8 cellular contexts compared by ENCODE assay signal in the genomic region with DNA sequence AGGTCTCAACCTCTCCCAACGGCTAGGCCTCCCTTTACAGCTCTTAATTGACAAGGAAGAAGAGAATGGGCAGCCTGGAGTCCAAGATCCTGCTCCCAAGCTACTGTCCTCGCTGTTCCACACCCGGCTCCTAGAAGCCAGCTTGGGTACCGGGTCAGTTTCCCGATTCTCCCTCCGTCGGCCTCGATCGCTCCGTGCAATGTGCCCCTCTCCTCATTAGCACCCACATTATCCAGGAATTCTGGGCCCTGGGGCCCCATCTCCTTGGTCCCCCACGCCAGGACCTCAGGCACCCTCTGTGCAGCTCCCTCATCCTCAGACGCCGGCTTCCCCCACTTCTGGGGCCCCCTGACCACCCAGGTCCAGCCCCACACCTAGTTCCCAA. TPM values are rescaled to one million over a fixed set of nuclear protein-coding genes. Genes with fewer than 3 reads are reported as not detected.
A peak's percentile ranks its signal among the peaks of the same experiment; 100 is the strongest.
DNase-seq lines count a peak whose midpoint lies in the region; ATAC-seq, FAIRE-seq and TF ChIP-seq lines count a peak whose summit lies in the region.

No MANE protein-coding gene starts in this region.

- no TSS peak for BruUV-seq in OCI-LY7 (replicated peaks; lab: Mats Ljungman, UMichigan)

- peaks cover 5% of the 10 kb centered on the region; the same call in 1 of the 2 replicates for H3F3A ChIP-seq in DOHH2 (ENCODE audit: control insufficient read depth, insufficient read depth)

- peaks cover 35% of the 10 kb centered on the region for H3K4me1 Mint-ChIP-seq in osteocyte (ENCODE audit: unreplicated experiment)

- no peaks in the 10 kb centered on the region for H3K27me3 Mint-ChIP-seq in osteocyte (ENCODE audit: unreplicated experiment)

- H3K27me3 ChIP-seq in DOHH2 (ENCODE audit: control insufficient read depth, low read length) (no peaks in the 10 kb centered on the region), endocrine pancreas (ENCODE audit: control insufficient read depth, insufficient read depth, low read length) (no peaks in the 10 kb centered on the region)

- no peak for TF ChIP-seq POLR2A in GM12892 (IDR thresholded peaks at IDR 0.05; ENCODE audit: low read depth, low read length)

- no peaks in the 10 kb centered on the region for H4K20me1 ChIP-seq in DOHH2 (ENCODE audit: control insufficient read depth, insufficient read depth, low read depth, low read length)
- H4K20me1 ChIP-seq in OCI-LY7 (ENCODE audit: insufficient read depth, low read length), result no peaks in the 10 kb centered on the region

- peaks cover 9% of the 10 kb centered on the region for H3K36me3 Mint-ChIP-seq in osteocyte (ENCODE audit: unreplicated experiment)

- no peaks in the 10 kb centered on the region for H3K9me2 ChIP-seq in DOHH2 (replicated peaks; ENCODE audit: control insufficient read depth, low read length)
- no peaks in the 10 kb centered on the region for H3K9me2 ChIP-seq in OCI-LY7 (ENCODE audit: insufficient read depth, low read length)

- H3K79me2 ChIP-seq in DOHH2 (ENCODE audit: control insufficient read depth, low read length) (peaks cover 38% of the 10 kb centered on the region), OCI-LY7 (ENCODE audit: insufficient read depth, low read depth, low read length) (peaks cover 37% of the 10 kb centered on the region)

- H3K36me3 ChIP-seq in DOHH2 (ENCODE audit: control insufficient read depth, low read length), result peaks cover 34% of the 10 kb centered on the region
- H3K36me3 ChIP-seq in OCI-LY7 (ENCODE audit: insufficient read depth, low read length), result peaks cover 33% of the 10 kb centered on the region
- H3K36me3 ChIP-seq in endocrine pancreas (ENCODE audit: control insufficient read depth, insufficient read depth, low read length), result peaks cover 10% of the 10 kb centered on the region

- H3K27ac ChIP-seq in DOHH2 (ENCODE audit: low read depth, low read length) (peak overlapping the region; percentile 39), OCI-LY7 (ENCODE audit: low read depth, low read length, poor library complexity, severe bottlenecking) (peak overlapping the region; percentile 84)

- H3K4me3 ChIP-seq in DOHH2 (ENCODE audit: low read length), result peak overlapping the region; percentile 95
- peak overlapping the region; percentile 99 for H3K4me3 ChIP-seq in OCI-LY7 (ENCODE audit: low read depth, low read length, poor library complexity, severe bottlenecking)
- H3K4me3 ChIP-seq in endocrine pancreas (ENCODE audit: control insufficient read depth, insufficient read depth, low read length), result peak overlapping the region; percentile 83

- ATAC-seq in HG03432 (IDR thresholded peaks at IDR 0.05; ENCODE audit: unreplicated experiment), result no peak
- no peak for ATAC-seq in HG03571 (IDR thresholded peaks at IDR 0.05; ENCODE audit: unreplicated experiment)

- DNase-seq in OCI-LY7 (ENCODE audit: low spot score) (no peak), osteocyte (ENCODE audit: extremely low spot score, unreplicated experiment) (no peak), GM12892 (ENCODE audit: insufficient read length) (no peak), activated gamma-delta T cell (lab: John Stamatoyannopoulos, UW) (no peak)

- POLR2A ChIA-PET in OCI-LY7 (lab: Charles Lee), result interaction anchor here (1.0 to 3.3 kb wide), 6 partner anchors 10 to 444 kb away, joined by 3 to 30 read pairs (median 6); a partner anchor contains a TSS

- H3K9ac ChIP-seq in endocrine pancreas (ENCODE audit: control insufficient read depth, insufficient read depth, low read length), result peak overlapping the region; percentile 99

- peak overlapping the region; percentile 100 for H2AFZ ChIP-seq in OCI-LY7 (ENCODE audit: low read length)

- H3K9me3 ChIP-seq in DOHH2 (ENCODE audit: control insufficient read depth, insufficient read depth, low read length) (no peaks in the 10 kb centered on the region), OCI-LY7 (ENCODE audit: low read length) (no peaks in the 10 kb centered on the region), endocrine pancreas (ENCODE audit: control insufficient read depth, low read length) (no peaks in the 10 kb centered on the region)

- H3K4me3 Mint-ChIP-seq in osteocyte (ENCODE audit: unreplicated experiment), result peak overlapping the region; percentile 98

- TF ChIP-seq CTCF in DOHH2 (IDR thresholded peaks at IDR 0.05; ENCODE audit: low read depth, low read length, poor library complexity, severe bottlenecking) (no peak), OCI-LY7 (conservative IDR thresholded peaks at IDR 0.05; ENCODE audit: low read length) (no peak), osteocyte (IDR thresholded peaks at IDR 0.05) (no peak)

- H3K4me1 ChIP-seq in DOHH2 (ENCODE audit: control insufficient read depth, low read length), result peaks cover 28% of the 10 kb centered on the region
- peaks cover 38% of the 10 kb centered on the region for H3K4me1 ChIP-seq in OCI-LY7 (ENCODE audit: insufficient read depth, low read length, poor library complexity, severe bottlenecking)
- H3K4me1 ChIP-seq in endocrine pancreas (ENCODE audit: control insufficient read depth, insufficient read depth, low read length), result no peaks in the 10 kb centered on the region

- intact Hi-C loops in OCI-LY7 (cut with micrococcal nuclease; ENCODE audit: unreplicated experiment), result loop anchor here (1.0 to 5.0 kb wide), 5 partner anchors 53 to 459 kb away; a partner anchor contains a TSS

- CTCF ChIA-PET in OCI-LY7 (lab: Charles Lee; ENCODE audit: unreplicated experiment), result interaction anchor here (0.6 kb wide), 1 partner anchor 58 kb away, joined by 7 read pairs; no protein-coding TSS in a partner anchor

- no peaks in the 10 kb centered on the region for H3K9me3 Mint-ChIP-seq in osteocyte (ENCODE audit: unreplicated experiment)

- H3K27ac Mint-ChIP-seq in osteocyte (ENCODE audit: unreplicated experiment), result peak overlapping the region; percentile 92

- no peak for FAIRE-seq in GM12892 (lab: Jason Lieb, UNC)

- peak overlapping the region; percentile 81 for H3K4me2 ChIP-seq in DOHH2 (ENCODE audit: low read length)
- H3K4me2 ChIP-seq in OCI-LY7 (ENCODE audit: low read length), result peak overlapping the region; percentile 90

RNA-seq across cellular contexts. Expression of a gene that starts 0.2 kb away (rescaled TPM):
- 44.1 and 45.4 TPM in 2 replicates for total RNA-seq in OCI-LY7 (2014; rRNA removed; shearing (Covaris generic))
- total RNA-seq in OCI-LY7 (2022) (91.2 and 104 TPM in 2 replicates), osteocyte (57.5 and 65.0 TPM in 2 replicates)
- polyA plus RNA-seq in GM12892 (2012; ENCODE audit: missing spikeins), result 41.6 TPM

RNA-seq across cellular contexts. Expression of a gene that starts 0.8 kb away (rescaled TPM):
- 10.9 and 11.2 TPM in 2 replicates for total RNA-seq in OCI-LY7 (2014; rRNA removed; shearing (Covaris generic))
- total RNA-seq in OCI-LY7 (2022) (30.2 and 31.4 TPM in 2 replicates), osteocyte (32.8 and 34.2 TPM in 2 replicates)
- polyA plus RNA-seq in GM12892 (2012; ENCODE audit: missing spikeins), result 10.9 TPM

RNA-seq across cellular contexts. Expression of a gene that starts 32.5 kb away (rescaled TPM):
- total RNA-seq in OCI-LY7 (2014; rRNA removed; shearing (Covaris generic)), result 7.4 and 8.4 TPM in 2 replicates
- total RNA-seq in OCI-LY7 (2022), result 5.4 and 6.4 TPM in 2 replicates
- 711 and 715 TPM in 2 replicates for total RNA-seq in osteocyte
- polyA plus RNA-seq in GM12892 (2012; ENCODE audit: missing spikeins), result 4.5 TPM

RNA-seq across cellular contexts. Expression of a gene that starts 53.1 kb away (rescaled TPM):
- 18.3 and 18.6 TPM in 2 replicates for total RNA-seq in OCI-LY7 (2014; rRNA removed; shearing (Covaris generic))
- total RNA-seq in OCI-LY7 (2022), result 30.6 and 37.7 TPM in 2 replicates
- total RNA-seq in osteocyte, result 65.5 and 67.3 TPM in 2 replicates
- polyA plus RNA-seq in GM12892 (2012; ENCODE audit: missing spikeins), result 13.6 TPM

RNA-seq across cellular contexts. Expression of a gene that starts 59.5 kb away (rescaled TPM):
- 4.4 and 4.8 TPM in 2 replicates for total RNA-seq in OCI-LY7 (2014; rRNA removed; shearing (Covaris generic))
- total RNA-seq in OCI-LY7 (2022), result 8.0 and 9.4 TPM in 2 replicates
- 8.3 and 10.9 TPM in 2 replicates for total RNA-seq in osteocyte
- 3.6 TPM for polyA plus RNA-seq in GM12892 (2012; ENCODE audit: missing spikeins)

Comparison
In these comparisons a context has a peak if more than half of its experiments do, and no peak if none do; other contexts are left out.
1. RNA of a gene that starts 32.5 kb away (total RNA-seq): 711 to 715 TPM in osteocyte; 5.4 to 8.4 TPM in OCI-LY7; every median in the first group is over 10 times any median in the second.
2. Peak in every context shown above with its lines, with median percentiles within 50 percentile points of each other: H3K4me3 ChIP-seq.